Comparison of ENCODE assay signal across 16 cellular contexts in genomic region chr12:118840399-118840798, GRCh38.
DNase-seq lines count a peak whose midpoint lies in the region; ATAC-seq and TF ChIP-seq lines count a peak whose summit lies in the region.
"Had no signal": no experiment of that assay in that cellular context is flagged by ENCODE, and none has a peak within 500 bp of the region (broad histone marks: within the 10 kb centered on the region; RNA-seq: fewer than 3 reads in every experiment).

No MANE protein-coding gene starts in this region.

- H3K79me2 ChIP-seq in HCT116 (ENCODE audit: insufficient read depth, low read length) = no peaks in the 10 kb centered on the region

- DNase-seq in NCI-H1417 (lab: John Stamatoyannopoulos, UW) = peak in 2 of 3 experiments; percentile 9 to 15
- no peak for DNase-seq in NCI-H1417 treated with DMSO at 0.1 percent for 48 hours (lab: John Stamatoyannopoulos, UW)
- no peak for DNase-seq in HCT116 (ENCODE audit: low read depth, low spot score)
- DNase-seq in Panc1 (ENCODE audit: low read depth, low spot score) = no peak
- DNase-seq in right lobe of liver = no peak
- DNase-seq in RWPE1 (ENCODE audit: low spot score) = no peak
- no peak for DNase-seq in T-helper 9 cell
- DNase-seq in DMS53 (lab: John Stamatoyannopoulos, UW) = no peak
- DNase-seq: activated CD4-positive, alpha-beta T cell treated with anti-CD3 and anti-CD28 coated beads for 48 hours; left ventricle myocardium superior; NCI-H187; spleen had no signal

- H3K36me3 ChIP-seq in HCT116 (ENCODE audit: control insufficient read depth in 1 of 2, insufficient read depth in 2 of 2, low read length in 2 of 2) (no peaks in the 10 kb centered on the region), Panc1 (ENCODE audit: control insufficient read depth, insufficient read depth, low read length) (no peaks in the 10 kb centered on the region), right lobe of liver (no peaks in the 10 kb centered on the region)
- H3K36me3 ChIP-seq: neutrophil, SJCRH30, spleen, tibial nerve had no signal

- no peaks in the 10 kb centered on the region for H3K9me2 ChIP-seq in HCT116 (ENCODE audit: insufficient read depth)

- H3K27me3 ChIP-seq in HCT116 (ENCODE audit: insufficient read depth, low read length) (no peaks in the 10 kb centered on the region), Panc1 (ENCODE audit: control insufficient read depth, insufficient read depth, low read length) (no peaks in the 10 kb centered on the region; the same call in 1 of the 2 replicates), right lobe of liver (no peaks in the 10 kb centered on the region)
- H3K27me3 ChIP-seq: neutrophil, SJCRH30, tibial nerve had no signal

- TF ChIP-seq RAD21 in HCT116 (IDR thresholded peaks at IDR 0.05; ENCODE audit: low read depth) = peak; percentile 46

- H3K4me2 ChIP-seq in HCT116 (ENCODE audit: low read length) = no peak overlapping the region
- H3K4me2 ChIP-seq: A549 had no signal

- no peaks in the 10 kb centered on the region for H3K9me3 ChIP-seq in HCT116 (ENCODE audit: control insufficient read depth in 1 of 2, insufficient read depth in 1 of 2, low read depth in 1 of 2, low read length in 2 of 2)
- no peaks in the 10 kb centered on the region for H3K9me3 ChIP-seq in Panc1 (ENCODE audit: control insufficient read depth, insufficient read depth, low read depth, low read length)
- no peaks in the 10 kb centered on the region for H3K9me3 ChIP-seq in right lobe of liver
- H3K9me3 ChIP-seq: A549, neutrophil, SJCRH30, spleen had no signal

- BruUV-seq in HCT116 (replicated peaks; lab: Mats Ljungman, UMichigan) (no TSS peak), Panc1 (replicated peaks; lab: Mats Ljungman, UMichigan) (no TSS peak)

- no peaks in the 10 kb centered on the region; the same call in 1 of the 2 replicates for H4K20me1 ChIP-seq in HCT116 (ENCODE audit: insufficient read depth)

- POLR2A ChIA-PET in HCT116 (lab: Charles Lee) = no interaction called here
- POLR2A ChIA-PET in Panc1 (lab: Charles Lee) = no interaction called here
- POLR2A ChIA-PET in RWPE1 (lab: Yijun Ruan, JAX; ENCODE audit: low non-redundant PET) = no interaction called here

- no peak overlapping the region for H3K4me3 ChIP-seq in HCT116 (replicated peaks in 1 of 2; ENCODE audit: low read depth in 1 of 2, low read length in 2 of 2)
- H3K4me3 ChIP-seq in Panc1 (ENCODE audit: low read depth in 2 of 2, low read length in 2 of 2) = no peak overlapping the region
- H3K4me3 ChIP-seq in right lobe of liver = no peak overlapping the region
- H3K4me3 ChIP-seq: A549, SJCRH30, spleen, tibial nerve had no signal

- peak; percentile 71 for ATAC-seq in HCT116
- no peak for ATAC-seq in Panc1
- ATAC-seq in right lobe of liver = peak; percentile 28 to 52 (median 38)
- ATAC-seq: left ventricle myocardium superior had no signal

- H3K4me1 ChIP-seq in HCT116 (ENCODE audit: control insufficient read depth in 1 of 2, insufficient read depth in 2 of 2, low read length in 2 of 2) (no peaks in the 10 kb centered on the region), Panc1 (ENCODE audit: control insufficient read depth, insufficient read depth, low read length) (no peaks in the 10 kb centered on the region), right lobe of liver (no peaks in the 10 kb centered on the region)
- H3K4me1 ChIP-seq: A549, SJCRH30, spleen, tibial nerve had no signal

- intact Hi-C loops in HCT116 (cut with micrococcal nuclease) (no loop called here), Panc1 (cut with micrococcal nuclease; ENCODE audit: unreplicated experiment) (no loop called here), right lobe of liver (cut with DNase I) (no loop called here)

- TF ChIP-seq CTCF in HCT116 (IDR thresholded peaks at IDR 0.05 in 2 of 3, conservative IDR thresholded peaks at IDR 0.05 in 1 of 3; ENCODE audit: borderline replicate concordance in 1 of 3, insufficient read depth in 1 of 3, low read depth in 2 of 3, low read length in 2 of 3) = peak; percentile 18 to 32 (median 28); a peak in 3 of 6 replicates
- peak; percentile 44 for TF ChIP-seq CTCF in Panc1 (IDR thresholded peaks at IDR 0.05)
- TF ChIP-seq CTCF in right lobe of liver (IDR thresholded peaks at IDR 0.05) = peak; percentile 23 to 40 (median 27)
- no peak for TF ChIP-seq CTCF in RWPE1 (conservative IDR thresholded peaks at IDR 0.05; ENCODE audit: low read depth)

- no peak overlapping the region for H2AFZ ChIP-seq in HCT116 (ENCODE audit: low read depth, low read length, poor library complexity, severe bottlenecking)

- TF ChIP-seq POLR2A in HCT116 (IDR thresholded peaks at IDR 0.05; ENCODE audit: borderline replicate concordance, extremely low read depth, insufficient read depth, insufficient read length) (no peak), right lobe of liver (IDR thresholded peaks at IDR 0.05) (no peak)

- no peak overlapping the region for H3K9ac ChIP-seq in HCT116 (ENCODE audit: low read length)

- CTCF ChIA-PET in HCT116 (lab: Charles Lee) = no interaction called here
- CTCF ChIA-PET in Panc1 (lab: Charles Lee) = no interaction called here
- CTCF ChIA-PET in RWPE1 (lab: Yijun Ruan, JAX) = no interaction called here

- in situ Hi-C loops in Panc1 (cut with HindIII; ENCODE audit: low pct_unique_long_range_greater_than_20kb, low sequenced_read_pairs) = no loop called here

- RAD21 ChIA-PET in HCT116 (lab: Charles Lee; ENCODE audit: low non-redundant PET in 1 of 2, low total read pairs in 2 of 2, uncharacterized antibody in 2 of 2, unreplicated experiment in 2 of 2) = no interaction called here

- H3K27ac ChIP-seq in HCT116 (ENCODE audit: low read depth, low read length) = no peak overlapping the region
- H3K27ac ChIP-seq in Panc1 (ENCODE audit: low read length) = no peak overlapping the region
- H3K27ac ChIP-seq in right lobe of liver = no peak overlapping the region
- H3K27ac ChIP-seq in RWPE1 = no peak overlapping the region
- H3K27ac ChIP-seq: A549, neutrophil, SJCRH30, spleen, tibial nerve had no signal

TF ChIP-seq in HCT116, 20 proteins besides CTCF, POLR2A, EP300 and RAD21:
- no peak for TF ChIP-seq JUND (IDR thresholded peaks at IDR 0.05)
- no peak for TF ChIP-seq POLR2AphosphoS5 (IDR thresholded peaks at IDR 0.05; ENCODE audit: low read depth, low read length)
- TF ChIP-seq ZBTB33 (IDR thresholded peaks at IDR 0.05; ENCODE audit: extremely low read depth, insufficient replicate concordance, low read length) = no peak

Comparison
In these comparisons a context has a peak if more than half of its experiments do, and no peak if none do; other contexts are left out.
1. DNase-seq: peak in NCI-H1417 (2 of 3); none in NCI-H1417 treated with DMSO at 0.1 percent for 48 hours (single experiment), HCT116 (single experiment), Panc1 (single experiment), right lobe of liver (0 of 3), RWPE1 (single experiment), T-helper 9 cell (single experiment) and DMS53 (single experiment).